In genomic region chr7:2104716-2105115, GRCh38 we compare ENCODE assay signal across 9 cellular contexts.
DNase-seq lines count a peak whose midpoint lies in the region; ATAC-seq and TF ChIP-seq lines count a peak whose summit lies in the region.
"Had no signal": no experiment of that assay in that cellular context is flagged by ENCODE, and none has a peak within 500 bp of the region (broad histone marks: within the 10 kb centered on the region; RNA-seq: fewer than 3 reads in every experiment).

No MANE protein-coding gene starts in this region.

- H3K27ac ChIP-seq in WERI-Rb-1 (peak overlapping the region; percentile 84), hepatocyte (peak overlapping the region; percentile 78), lower lobe of right lung (no peak overlapping the region)

- no peak overlapping the region for H3K4me3 ChIP-seq in WERI-Rb-1 (ENCODE audit: low read depth, low read length)
- no peak overlapping the region for H3K4me3 ChIP-seq in hepatocyte
- H3K4me3 ChIP-seq in lower lobe of right lung = no peak overlapping the region

- H3K79me2 ChIP-seq in hepatocyte = no peaks in the 10 kb centered on the region

- H3K36me3 Mint-ChIP-seq in T-helper 2 cell treated with Interferon-gamma antibody and Interleukin-4, amounts not matched to agents 5 μg/mL and 100 μg/mL, for 36 hours (ENCODE audit: low read depth) = peaks cover 6% of the 10 kb centered on the region
- H3K36me3 Mint-ChIP-seq in stimulated activated naive B cell treated with anti-CD40 and anti-IgM and Interleukin-4, amounts not matched to agents 10 μg/mL and 1 μg/mL and 100 μg/mL, for 72 hours = peaks cover 34 to 52% of the 10 kb centered on the region in 2 donors

- H3K4me1 Mint-ChIP-seq in T-helper 2 cell treated with Interferon-gamma antibody and Interleukin-4, amounts not matched to agents 5 μg/mL and 100 μg/mL, for 36 hours (ENCODE audit: low read depth) = peaks cover 21% of the 10 kb centered on the region
- H3K4me1 Mint-ChIP-seq in stimulated activated naive B cell treated with anti-CD40 and anti-IgM and Interleukin-4, amounts not matched to agents 10 μg/mL and 1 μg/mL and 100 μg/mL, for 72 hours = peaks cover 58 to 89% of the 10 kb centered on the region in 2 donors

- intact Hi-C loops in lower lobe of right lung (cut with DNase I) = no loop called here

- no peaks in the 10 kb centered on the region for H3K9me3 Mint-ChIP-seq in T-helper 2 cell treated with Interferon-gamma antibody and Interleukin-4, amounts not matched to agents 5 μg/mL and 100 μg/mL, for 36 hours
- H3K9me3 Mint-ChIP-seq in stimulated activated naive B cell treated with anti-CD40 and anti-IgM and Interleukin-4, amounts not matched to agents 10 μg/mL and 1 μg/mL and 100 μg/mL, for 72 hours = peaks cover 6 to 7% of the 10 kb centered on the region in 2 donors

- H2AFZ ChIP-seq in hepatocyte = no peak overlapping the region

- no peak overlapping the region for H3K4me3 Mint-ChIP-seq in T-helper 2 cell treated with Interferon-gamma antibody and Interleukin-4, amounts not matched to agents 5 μg/mL and 100 μg/mL, for 36 hours
- no peak overlapping the region for H3K4me3 Mint-ChIP-seq in stimulated activated naive B cell treated with anti-CD40 and anti-IgM and Interleukin-4, amounts not matched to agents 10 μg/mL and 1 μg/mL and 100 μg/mL, for 72 hours

- H3K27ac Mint-ChIP-seq in T-helper 2 cell treated with Interferon-gamma antibody and Interleukin-4, amounts not matched to agents 5 μg/mL and 100 μg/mL, for 36 hours = peak overlapping the region; percentile 5
- H3K27ac Mint-ChIP-seq in stimulated activated naive B cell treated with anti-CD40 and anti-IgM and Interleukin-4, amounts not matched to agents 10 μg/mL and 1 μg/mL and 100 μg/mL, for 72 hours = peak overlapping the region; percentile 72

- no peak for DNase-seq in T-helper 2 cell treated with Interferon-gamma antibody and Interleukin-4, amounts not matched to agents 5 μg/mL and 100 μg/mL, for 36 hours (ENCODE audit: low spot score)
- DNase-seq in T-helper 2 cell (no peak), WERI-Rb-1 (peak; percentile 50), hepatocyte (ENCODE audit: low spot score) (no peak), NCI-H524 (lab: John Stamatoyannopoulos, UW) (no peak), lower lobe of right lung (no peak)
- no peak for DNase-seq in stimulated activated naive B cell treated with anti-CD40 and anti-IgM and Interleukin-4, amounts not matched to agents 10 μg/mL and 1 μg/mL and 100 μg/mL, for 72 hours
- no peak for DNase-seq in stimulated activated CD4-positive, alpha-beta T cell treated with anti-CD3 and anti-CD28 coated beads, Interleukin-4, amount 100 ng/mL, for 1 hour
- DNase-seq: NCI-H2029 treated with DMSO at 0.1 percent for 48 hours had no signal

- peaks cover 58% of the 10 kb centered on the region for H3K4me1 ChIP-seq in hepatocyte (ENCODE audit: insufficient read depth)
- peaks cover 38% of the 10 kb centered on the region for H3K4me1 ChIP-seq in lower lobe of right lung

- no peak for ATAC-seq in stimulated activated naive B cell treated with anti-CD40 and anti-IgM and Interleukin-4, amounts not matched to agents 10 μg/mL and 1 μg/mL and 100 μg/mL, for 72 hours (replicated peaks)
- no peak for ATAC-seq in lower lobe of right lung

- H3K27me3 ChIP-seq in WERI-Rb-1 (ENCODE audit: insufficient read depth, low read depth, severe bottlenecking) = no peaks in the 10 kb centered on the region
- no peaks in the 10 kb centered on the region for H3K27me3 ChIP-seq in hepatocyte
- H3K27me3 ChIP-seq in lower lobe of right lung (ENCODE audit: low read depth) = no peaks in the 10 kb centered on the region

- H3K9me3 ChIP-seq in WERI-Rb-1 (ENCODE audit: severe bottlenecking) (no peaks in the 10 kb centered on the region), hepatocyte (ENCODE audit: low read depth) (no peaks in the 10 kb centered on the region), lower lobe of right lung (no peaks in the 10 kb centered on the region)

- no peaks in the 10 kb centered on the region for H3K27me3 Mint-ChIP-seq in T-helper 2 cell treated with Interferon-gamma antibody and Interleukin-4, amounts not matched to agents 5 μg/mL and 100 μg/mL, for 36 hours (ENCODE audit: low read depth)
- no peaks in the 10 kb centered on the region for H3K27me3 Mint-ChIP-seq in stimulated activated naive B cell treated with anti-CD40 and anti-IgM and Interleukin-4, amounts not matched to agents 10 μg/mL and 1 μg/mL and 100 μg/mL, for 72 hours

- no peaks in the 10 kb centered on the region for H4K20me1 ChIP-seq in hepatocyte (ENCODE audit: insufficient read depth, poor library complexity, severe bottlenecking)

- TF ChIP-seq CTCF in WERI-Rb-1 (IDR thresholded peaks at IDR 0.05; ENCODE audit: low read depth, low read length) (no peak), hepatocyte (IDR thresholded peaks at IDR 0.05; ENCODE audit: poor library complexity) (no peak), lower lobe of right lung (IDR thresholded peaks at IDR 0.05) (no peak)

- no peaks in the 10 kb centered on the region for H3K9me2 ChIP-seq in hepatocyte (replicated peaks; ENCODE audit: insufficient read depth)

- H3K4me2 ChIP-seq in hepatocyte = peak overlapping the region; percentile 24

- H3K36me3 ChIP-seq in WERI-Rb-1 = peaks cover 10% of the 10 kb centered on the region
- no peaks in the 10 kb centered on the region for H3K36me3 ChIP-seq in hepatocyte (replicated peaks; ENCODE audit: insufficient read depth, low read depth)
- H3K36me3 ChIP-seq in lower lobe of right lung = no peaks in the 10 kb centered on the region

- WGBS in hepatocyte (ENCODE audit: low lambda C conversion rate, missing lambda C conversion rate) = 51% methylated on average over 14 of the region's 14 CpGs
